1 cellular context compared by ENCODE assay signal in genomic region chr19:35716985-35717664, GRCh38.
A peak's percentile ranks its signal among the peaks of the same experiment; 100 is the strongest.
TF ChIP-seq lines count a peak whose summit lies in the region.

No MANE protein-coding gene starts in this region.

TF ChIP-seq in HEK293, 187 proteins besides CTCF, POLR2A, EP300 and RAD21 (continued from another document and continues in another):
- peak; percentile 96 for TF ChIP-seq PRDM10 (tag by site-specific recombination; IDR thresholded peaks at IDR 0.05)
- TF ChIP-seq, protein P1, sequence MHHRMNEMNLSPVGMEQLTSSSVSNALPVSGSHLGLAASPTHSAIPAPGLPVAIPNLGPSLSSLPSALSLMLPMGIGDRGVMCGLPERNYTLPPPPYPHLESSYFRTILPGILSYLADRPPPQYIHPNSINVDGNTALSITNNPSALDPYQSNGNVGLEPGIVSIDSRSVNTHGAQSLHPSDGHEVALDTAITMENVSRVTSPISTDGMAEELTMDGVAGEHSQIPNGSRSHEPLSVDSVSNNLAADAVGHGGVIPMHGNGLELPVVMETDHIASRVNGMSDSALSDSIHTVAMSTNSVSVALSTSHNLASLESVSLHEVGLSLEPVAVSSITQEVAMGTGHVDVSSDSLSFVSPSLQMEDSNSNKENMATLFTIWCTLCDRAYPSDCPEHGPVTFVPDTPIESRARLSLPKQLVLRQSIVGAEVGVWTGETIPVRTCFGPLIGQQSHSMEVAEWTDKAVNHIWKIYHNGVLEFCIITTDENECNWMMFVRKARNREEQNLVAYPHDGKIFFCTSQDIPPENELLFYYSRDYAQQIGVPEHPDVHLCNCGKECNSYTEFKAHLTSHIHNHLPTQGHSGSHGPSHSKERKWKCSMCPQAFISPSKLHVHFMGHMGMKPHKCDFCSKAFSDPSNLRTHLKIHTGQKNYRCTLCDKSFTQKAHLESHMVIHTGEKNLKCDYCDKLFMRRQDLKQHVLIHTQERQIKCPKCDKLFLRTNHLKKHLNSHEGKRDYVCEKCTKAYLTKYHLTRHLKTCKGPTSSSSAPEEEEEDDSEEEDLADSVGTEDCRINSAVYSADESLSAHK (tag by site-specific recombination; IDR thresholded peaks at IDR 0.05), result peak; percentile 95
- TF ChIP-seq PRDM1 (tag by site-specific recombination; IDR thresholded peaks at IDR 0.05), result peak; percentile 44
- peak; percentile 85; the same call in 1 of the 2 replicates for TF ChIP-seq ZSCAN18 (tag by site-specific recombination; IDR thresholded peaks at IDR 0.05)
- TF ChIP-seq ZNF707 (tag by site-specific recombination; IDR thresholded peaks at IDR 0.05), result no peak; the same call in 1 of the 2 replicates
- TF ChIP-seq, protein P2, sequence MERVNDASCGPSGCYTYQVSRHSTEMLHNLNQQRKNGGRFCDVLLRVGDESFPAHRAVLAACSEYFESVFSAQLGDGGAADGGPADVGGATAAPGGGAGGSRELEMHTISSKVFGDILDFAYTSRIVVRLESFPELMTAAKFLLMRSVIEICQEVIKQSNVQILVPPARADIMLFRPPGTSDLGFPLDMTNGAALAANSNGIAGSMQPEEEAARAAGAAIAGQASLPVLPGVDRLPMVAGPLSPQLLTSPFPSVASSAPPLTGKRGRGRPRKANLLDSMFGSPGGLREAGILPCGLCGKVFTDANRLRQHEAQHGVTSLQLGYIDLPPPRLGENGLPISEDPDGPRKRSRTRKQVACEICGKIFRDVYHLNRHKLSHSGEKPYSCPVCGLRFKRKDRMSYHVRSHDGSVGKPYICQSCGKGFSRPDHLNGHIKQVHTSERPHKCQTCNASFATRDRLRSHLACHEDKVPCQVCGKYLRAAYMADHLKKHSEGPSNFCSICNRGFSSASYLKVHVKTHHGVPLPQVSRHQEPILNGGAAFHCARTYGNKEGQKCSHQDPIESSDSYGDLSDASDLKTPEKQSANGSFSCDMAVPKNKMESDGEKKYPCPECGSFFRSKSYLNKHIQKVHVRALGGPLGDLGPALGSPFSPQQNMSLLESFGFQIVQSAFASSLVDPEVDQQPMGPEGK (tag by site-specific recombination; IDR thresholded peaks at IDR 0.05), result peak; percentile 96
- no peak for TF ChIP-seq HOXD13 (CRISPR knock-in tag; IDR thresholded peaks at IDR 0.05; ENCODE audit: borderline replicate concordance)
- TF ChIP-seq ZNF670 (tag by site-specific recombination; IDR thresholded peaks at IDR 0.05; ENCODE audit: low read depth), result no peak
- no peak for TF ChIP-seq ZNF426 (tag by site-specific recombination; IDR thresholded peaks at IDR 0.05)
- TF ChIP-seq ZXDB (tag by site-specific recombination; IDR thresholded peaks at IDR 0.05), result peak; percentile 99
- no peak for TF ChIP-seq MYNN (tag by site-specific recombination; IDR thresholded peaks at IDR 0.05; ENCODE audit: borderline replicate concordance)
- TF ChIP-seq KLF1 (tag by site-specific recombination; IDR thresholded peaks at IDR 0.05), result peak; percentile 58
- no peak for TF ChIP-seq ZNF26 (tag by site-specific recombination; IDR thresholded peaks at IDR 0.05)
- TF ChIP-seq ZNF596 (tag by site-specific recombination; IDR thresholded peaks at IDR 0.05), result 0 out of 2 replicates have a peak, but pooled peaks have one; percentile 17
- TF ChIP-seq KLF8 (tag by site-specific recombination; IDR thresholded peaks at IDR 0.05), result peak; percentile 96
- peak; percentile 93 for TF ChIP-seq ZNF654 (tag by site-specific recombination; IDR thresholded peaks at IDR 0.05; ENCODE audit: low read depth)
- TF ChIP-seq ZBTB49 (tag by site-specific recombination; IDR thresholded peaks at IDR 0.05; ENCODE audit: low read depth), result no peak
- TF ChIP-seq ZNF626 (tag by site-specific recombination; IDR thresholded peaks at IDR 0.05), result no peak
- 0 out of 2 replicates have a peak, but pooled peaks have one; percentile 20 for TF ChIP-seq OSR2 (tag by site-specific recombination; IDR thresholded peaks at IDR 0.05)
- peak; percentile 55; the same call in 1 of the 2 replicates for TF ChIP-seq TSHZ1 (tag by site-specific recombination; IDR thresholded peaks at IDR 0.05; ENCODE audit: borderline replicate concordance)
- TF ChIP-seq BCL11A (tag by site-specific recombination; IDR thresholded peaks at IDR 0.05; ENCODE audit: low read depth), result peak; percentile 95
- no peak for TF ChIP-seq ZNF48 (tag by site-specific recombination; IDR thresholded peaks at IDR 0.05)
- TF ChIP-seq SP7 (tag by site-specific recombination; IDR thresholded peaks at IDR 0.05), result peak; percentile 92
- TF ChIP-seq OVOL3 (tag by site-specific recombination; IDR thresholded peaks at IDR 0.05), result peak; percentile 40; the same call in 1 of the 2 replicates
- TF ChIP-seq ZNF624 (tag by site-specific recombination; IDR thresholded peaks at IDR 0.05), result no peak
- peak; percentile 82 for TF ChIP-seq ZBTB48 (tag by site-specific recombination; IDR thresholded peaks at IDR 0.05)
- TF ChIP-seq WT1 (tag by site-specific recombination; IDR thresholded peaks at IDR 0.05), result peak; percentile 68; the same call in 1 of the 2 replicates
- peak; percentile 40; the same call in 1 of the 2 replicates for TF ChIP-seq ZNF488 (tag by site-specific recombination; IDR thresholded peaks at IDR 0.05)
- peak; percentile 98 for TF ChIP-seq ZEB2 (tag by site-specific recombination; IDR thresholded peaks at IDR 0.05)
- peak; percentile 72 for TF ChIP-seq SP2 (tag by site-specific recombination; IDR thresholded peaks at IDR 0.05)
- no peak for TF ChIP-seq ZNF558 (tag by site-specific recombination; IDR thresholded peaks at IDR 0.05)
- TF ChIP-seq ZFP37 (tag by site-specific recombination; IDR thresholded peaks at IDR 0.05), result peak; percentile 97
- peak; percentile 98 for TF ChIP-seq ZNF2 (tag by site-specific recombination; IDR thresholded peaks at IDR 0.05)
- TF ChIP-seq ZNF521 (tag by site-specific recombination; IDR thresholded peaks at IDR 0.05), result no peak
- no peak for TF ChIP-seq ZNF549 (tag by site-specific recombination; IDR thresholded peaks at IDR 0.05)
- TF ChIP-seq ZNF785 (tag by site-specific recombination; IDR thresholded peaks at IDR 0.05), result peak; percentile 91; the same call in 1 of the 2 replicates
- TF ChIP-seq ZNF398 (tag by site-specific recombination; IDR thresholded peaks at IDR 0.05), result peak; percentile 67
- peak; percentile 59; the same call in 1 of the 2 replicates for TF ChIP-seq ZNF394 (tag by site-specific recombination; IDR thresholded peaks at IDR 0.05; ENCODE audit: borderline replicate concordance)
